24 cellular contexts compared by ENCODE assay signal in the genomic region with DNA sequence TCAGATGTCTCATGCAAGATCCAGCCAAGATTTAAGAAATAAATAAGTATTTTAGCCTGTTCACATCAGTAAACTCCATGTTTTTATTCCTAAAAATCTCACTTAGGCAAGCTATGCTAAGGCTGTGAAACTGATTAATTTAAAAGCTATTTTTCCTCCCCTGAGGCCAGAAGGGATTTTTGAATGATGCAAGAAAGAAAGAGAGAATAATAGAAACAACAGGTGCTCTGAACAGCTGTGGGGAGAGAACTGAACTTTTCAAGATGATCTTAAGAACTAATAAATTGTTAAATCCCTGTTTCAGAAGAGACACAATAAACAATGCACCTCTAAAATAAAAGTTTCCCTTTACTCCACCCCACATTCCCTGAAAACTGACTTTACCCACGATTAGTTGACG.
DNase-seq lines count a peak whose midpoint lies in the region; ATAC-seq and TF ChIP-seq lines count a peak whose summit lies in the region.
"Had no signal": no experiment of that assay in that cellular context is flagged by ENCODE, and none has a peak within 500 bp of the region (broad histone marks: within the 10 kb centered on the region; RNA-seq: fewer than 3 reads in every experiment).

No MANE protein-coding gene starts in this region.

- in situ Hi-C loops in HAP-1 (cut with MboI; ENCODE audit: low sequenced_read_pairs) = no loop called here

- peaks cover 17% of the 10 kb centered on the region for H3K4me1 ChIP-seq in HAP-1

- H3K9me3 ChIP-seq in HAP-1 = no peaks in the 10 kb centered on the region

- H3K36me3 ChIP-seq in HAP-1 (replicated peaks) = no peaks in the 10 kb centered on the region

- H3K27me3 ChIP-seq in HAP-1 (ENCODE audit: low read depth) = no peaks in the 10 kb centered on the region

- DNase-seq in HAP-1 (ENCODE audit: low spot score in 2 of 2) (peak; percentile 13 to 90), NCI-H524 (lab: John Stamatoyannopoulos, UW) (peak; percentile 10 to 76), epithelial cell of esophagus (ENCODE audit: low read depth) (peak; percentile 1), sciatic nerve (ENCODE audit: low spot score) (no peak), SW480 (ENCODE audit: low spot score) (no peak), HuH-7 (ENCODE audit: low spot score) (no peak)
- DNase-seq: C1 segment of cervical spinal cord; CD4-positive, alpha-beta memory T cell; COR-L47; HCEC 1CT; Kasumi-1; MV-4-11; NCI-H1105 treated with DMSO at 0.1 percent for 48 hours; NCI-H146; NCI-H1930; NCI-H2107; NCI-H446 treated with DMSO at 0.1 percent for 48 hours; NCI-H69 had no signal

- ATAC-seq in sciatic nerve (peak; percentile 52), GM19023 (IDR thresholded peaks at IDR 0.05; ENCODE audit: unreplicated experiment) (no peak), GM18909 (IDR thresholded peaks at IDR 0.05; ENCODE audit: poor library complexity, unreplicated experiment) (no peak)
- ATAC-seq: GM12878, HepG2, K562, SK-N-SH treated with all-trans-retinoic acid at 6 μM for 48 hours had no signal

- intact Hi-C loops in sciatic nerve (cut with DNase I) = no loop called here

- TF ChIP-seq CTCF in epithelial cell of esophagus (IDR thresholded peaks at IDR 0.05; ENCODE audit: insufficient read depth, low read depth, low read length, missing control alignments) = no peak

- no peak overlapping the region for H3K4me3 ChIP-seq in HAP-1
- no peak overlapping the region for H3K4me3 ChIP-seq in epithelial cell of esophagus (ENCODE audit: low read length)
- H3K4me3 ChIP-seq: GM12878, K562 had no signal

Comparison
In these comparisons a context has a peak if more than half of its experiments do, and no peak if none do; other contexts are left out.
1. DNase-seq: peak in HAP-1 (2 of 2), NCI-H524 (2 of 2) and epithelial cell of esophagus (single experiment); none in sciatic nerve (single experiment), SW480 (single experiment) and HuH-7 (single experiment).